In genomic region chr2:179191110-179191509, GRCh38 we compare ENCODE assay signal across 32 cellular contexts.
"Had no signal": no experiment of that assay in that cellular context is flagged by ENCODE, and none has a peak within 500 bp of the region (broad histone marks: within the 10 kb centered on the region; RNA-seq: fewer than 3 reads in every experiment).

No MANE protein-coding gene starts in this region.

- H3K27ac ChIP-seq: brain microvascular endothelial cell, coronary artery, WERI-Rb-1 had no signal

- H3K4me3 Mint-ChIP-seq: activated CD4-positive, alpha-beta memory T cell treated with anti-CD3 and anti-CD28 coated beads for 36 hours; activated CD4-positive, alpha-beta T cell treated with anti-CD3 and anti-CD28 coated beads for 36 hours; activated CD4-positive, alpha-beta T cell treated with anti-CD3 and anti-CD28 coated beads, Interleukin-2, amount 10 ng/mL, durations not matched to agents 24 days and 14 days; activated CD8-positive, alpha-beta memory T cell treated with anti-CD3 and anti-CD28 coated beads, Interleukin-2, amount 10 ng/mL, durations not matched to agents 7 days and 5 days; activated CD8-positive, alpha-beta T cell treated with anti-CD3 and anti-CD28 coated beads, Interleukin-2, amount 10 ng/mL, durations not matched to agents 7 days and 5 days; activated naive CD4-positive, alpha-beta T cell treated with anti-CD3 and anti-CD28 coated beads, Interleukin-2, amount 10 ng/mL, durations not matched to agents 7 days and 5 days; activated naive CD8-positive, alpha-beta T cell treated with anti-CD3 and anti-CD28 coated beads, Interleukin-2, amount 10 ng/mL, durations not matched to agents 7 days and 5 days; activated T-cell treated with anti-CD3 and anti-CD28 coated beads, Interleukin-2, amount 50 U/mL, for 72 hours; central memory CD8-positive, alpha-beta T cell; dendritic cell treated with granulocyte-macrophage colony-stimulating factor and Interleukin-4, amounts not matched to agents 40 ng/mL and 50 ng/mL, for 4 days; endodermal cell; T-helper 17 cell; T-helper 2 cell treated with Interferon-gamma antibody and Interleukin-4, amounts not matched to agents 5 μg/mL and 100 μg/mL, for 36 hours had no signal

- DNase-seq: activated CD4-positive, alpha-beta memory T cell treated with anti-CD3 and anti-CD28 coated beads for 36 hours; activated CD4-positive, alpha-beta T cell treated with anti-CD3 and anti-CD28 coated beads for 36 hours; activated CD4-positive, alpha-beta T cell treated with anti-CD3 and anti-CD28 coated beads, Interleukin-2, amount 10 ng/mL, durations not matched to agents 24 days and 14 days; activated CD4-positive, CD25-positive, alpha-beta regulatory T cell; activated CD4-positive, CD25-positive, alpha-beta regulatory T cell treated with anti-CD3 and anti-CD28 coated beads, Interleukin-2, amount 50 U/mL, for 72 hours; activated CD8-positive, alpha-beta memory T cell treated with anti-CD3 and anti-CD28 coated beads, Interleukin-2, amount 10 ng/mL, durations not matched to agents 7 days and 5 days; activated CD8-positive, alpha-beta memory T cell treated with anti-CD3 and anti-CD28 coated beads, Interleukin-2, amount 50 U/mL, for 4 hours; activated CD8-positive, alpha-beta T cell treated with anti-CD3 and anti-CD28 coated beads, Interleukin-2, amount 10 ng/mL, durations not matched to agents 7 days and 5 days; activated gamma-delta T cell; activated naive CD4-positive, alpha-beta T cell; activated naive CD4-positive, alpha-beta T cell treated with anti-CD3 and anti-CD28 coated beads, Interleukin-2, amount 10 ng/mL, durations not matched to agents 7 days and 5 days; activated naive CD8-positive, alpha-beta T cell treated with anti-CD3 and anti-CD28 coated beads, Interleukin-2, amount 10 ng/mL, durations not matched to agents 7 days and 5 days; activated T-cell treated with anti-CD3 and anti-CD28 coated beads, Interleukin-2, amount 50 U/mL, for 1 hour; activated T-cell treated with anti-CD3 and anti-CD28 coated beads, Interleukin-2, amount 50 U/mL, for 72 hours; brain microvascular endothelial cell; dorsolateral prefrontal cortex; effector memory CD4-positive, alpha-beta T cell; endodermal cell; foreskin fibroblast; head of caudate nucleus; T-helper 17 cell; T1000; WERI-Rb-1 had no signal

- H3K27me3 ChIP-seq: brain microvascular endothelial cell, dorsolateral prefrontal cortex had no signal

- FAIRE-seq: astrocyte, bronchial epithelial cell, frontal cortex had no signal

- H3K36me3 Mint-ChIP-seq: activated CD8-positive, alpha-beta memory T cell treated with anti-CD3 and anti-CD28 coated beads, Interleukin-2, amount 10 ng/mL, durations not matched to agents 7 days and 5 days had no signal

- H3K4me1 Mint-ChIP-seq: activated CD4-positive, alpha-beta T cell treated with anti-CD3 and anti-CD28 coated beads for 36 hours; activated CD4-positive, alpha-beta T cell treated with anti-CD3 and anti-CD28 coated beads, Interleukin-2, amount 10 ng/mL, durations not matched to agents 24 days and 14 days; activated CD8-positive, alpha-beta memory T cell treated with anti-CD3 and anti-CD28 coated beads, Interleukin-2, amount 10 ng/mL, durations not matched to agents 7 days and 5 days; activated naive CD8-positive, alpha-beta T cell treated with anti-CD3 and anti-CD28 coated beads, Interleukin-2, amount 10 ng/mL, durations not matched to agents 7 days and 5 days; central memory CD8-positive, alpha-beta T cell; endodermal cell; T-helper 17 cell had no signal

- H3K36me3 ChIP-seq: brain microvascular endothelial cell, WERI-Rb-1 had no signal

- H3K27me3 Mint-ChIP-seq: activated CD4-positive, alpha-beta memory T cell treated with anti-CD3 and anti-CD28 coated beads for 36 hours; activated CD4-positive, alpha-beta T cell treated with anti-CD3 and anti-CD28 coated beads for 36 hours; activated CD4-positive, alpha-beta T cell treated with anti-CD3 and anti-CD28 coated beads, Interleukin-2, amount 10 ng/mL, durations not matched to agents 24 days and 14 days; activated CD8-positive, alpha-beta memory T cell treated with anti-CD3 and anti-CD28 coated beads, Interleukin-2, amount 10 ng/mL, durations not matched to agents 7 days and 5 days; activated naive CD4-positive, alpha-beta T cell treated with anti-CD3 and anti-CD28 coated beads, Interleukin-2, amount 10 ng/mL, durations not matched to agents 7 days and 5 days; activated naive CD8-positive, alpha-beta T cell treated with anti-CD3 and anti-CD28 coated beads, Interleukin-2, amount 10 ng/mL, durations not matched to agents 7 days and 5 days; central memory CD8-positive, alpha-beta T cell; dendritic cell treated with granulocyte-macrophage colony-stimulating factor and Interleukin-4, amounts not matched to agents 40 ng/mL and 50 ng/mL, for 4 days; T-helper 17 cell had no signal

- H3K4me3 ChIP-seq: coronary artery, dorsolateral prefrontal cortex had no signal

- ATAC-seq: activated CD4-positive, alpha-beta T cell treated with anti-CD3 and anti-CD28 coated beads for 36 hours; activated CD8-positive, alpha-beta memory T cell treated with anti-CD3 and anti-CD28 coated beads, Interleukin-2, amount 10 ng/mL, durations not matched to agents 7 days and 5 days; activated CD8-positive, alpha-beta T cell treated with anti-CD3 and anti-CD28 coated beads, Interleukin-2, amount 10 ng/mL, durations not matched to agents 7 days and 5 days; activated naive CD4-positive, alpha-beta T cell treated with anti-CD3 and anti-CD28 coated beads, Interleukin-2, amount 50 U/mL, for 72 hours; activated T-cell treated with anti-CD3 and anti-CD28 coated beads, Interleukin-2, amount 50 U/mL, for 72 hours; esophagus mucosa; T-helper 17 cell had no signal

- H3K27ac Mint-ChIP-seq: activated CD4-positive, alpha-beta memory T cell treated with anti-CD3 and anti-CD28 coated beads for 36 hours; activated CD4-positive, alpha-beta T cell treated with anti-CD3 and anti-CD28 coated beads for 36 hours; activated CD4-positive, alpha-beta T cell treated with anti-CD3 and anti-CD28 coated beads, Interleukin-2, amount 10 ng/mL, durations not matched to agents 24 days and 14 days; activated CD8-positive, alpha-beta memory T cell treated with anti-CD3 and anti-CD28 coated beads, Interleukin-2, amount 10 ng/mL, durations not matched to agents 7 days and 5 days; activated CD8-positive, alpha-beta T cell treated with anti-CD3 and anti-CD28 coated beads, Interleukin-2, amount 10 ng/mL, durations not matched to agents 7 days and 5 days; activated naive CD4-positive, alpha-beta T cell treated with anti-CD3 and anti-CD28 coated beads, Interleukin-2, amount 10 ng/mL, durations not matched to agents 7 days and 5 days; activated naive CD4-positive, alpha-beta T cell treated with anti-CD3 and anti-CD28 coated beads, Interleukin-2, amount 50 U/mL, for 72 hours; activated naive CD8-positive, alpha-beta T cell treated with anti-CD3 and anti-CD28 coated beads, Interleukin-2, amount 10 ng/mL, durations not matched to agents 7 days and 5 days; activated T-cell treated with anti-CD3 and anti-CD28 coated beads, Interleukin-2, amount 50 U/mL, for 72 hours; dendritic cell treated with granulocyte-macrophage colony-stimulating factor and Interleukin-4, amounts not matched to agents 40 ng/mL and 50 ng/mL, for 4 days; endodermal cell; T-helper 17 cell; T-helper 2 cell treated with Interferon-gamma antibody and Interleukin-4, amounts not matched to agents 5 μg/mL and 100 μg/mL, for 36 hours had no signal
